In genomic region chr11:47765086-47765485, GRCh38 we compare ENCODE assay signal across 8 cellular contexts. TPM values are rescaled to one million over a fixed set of nuclear protein-coding genes. Genes with fewer than 3 reads are reported as not detected.
DNase-seq lines count a peak whose midpoint lies in the region; ATAC-seq and TF ChIP-seq lines count a peak whose summit lies in the region.

No MANE protein-coding gene starts in this region.

- CTCF ChIA-PET in activated B cell treated with CpG ODN at 0.5 μM for 24 hours (lab: Charles Lee), result no interaction called here

- H3K36me3 ChIP-seq in subcutaneous abdominal adipose tissue (ENCODE audit: control insufficient read depth in 5 of 5, insufficient read depth in 5 of 5, low read length in 5 of 5), result peaks cover 8 to 44% (median 32%) of the 10 kb centered on the region in 5 donors

- H3K4me1 ChIP-seq in subcutaneous abdominal adipose tissue (ENCODE audit: control insufficient read depth in 5 of 5, insufficient read depth in 5 of 5, low read length in 5 of 5), result peaks cover 4 to 36% (median 25%) of the 10 kb centered on the region in 5 donors

- peak overlapping the region; percentile 98 for H3K27ac Mint-ChIP-seq in activated naive CD4-positive, alpha-beta T cell treated with anti-CD3 and anti-CD28 coated beads, Interleukin-2, amount 50 U/mL, for 24 hours
- H3K27ac Mint-ChIP-seq in activated B cell treated with CpG ODN at 0.5 μM for 24 hours, result peak overlapping the region; percentile 100

- peaks cover 31% of the 10 kb centered on the region for H3K4me1 Mint-ChIP-seq in activated naive CD4-positive, alpha-beta T cell treated with anti-CD3 and anti-CD28 coated beads, Interleukin-2, amount 50 U/mL, for 24 hours
- H3K4me1 Mint-ChIP-seq in activated B cell treated with CpG ODN at 0.5 μM for 24 hours, result peaks cover 33% of the 10 kb centered on the region

- H3K4me3 ChIP-seq in fibroblast of the aortic adventitia (ENCODE audit: low read depth, low read length), result peak overlapping the region; percentile 67
- H3K4me3 ChIP-seq in subcutaneous abdominal adipose tissue (ENCODE audit: low read depth in 1 of 5, low read length in 5 of 5), result no peak overlapping the region

- H3K9ac ChIP-seq in subcutaneous abdominal adipose tissue (ENCODE audit: low read length in 5 of 5), result peak overlapping the region in 1 of 5 donors; percentile 58

- H3K9me3 Mint-ChIP-seq in activated naive CD4-positive, alpha-beta T cell treated with anti-CD3 and anti-CD28 coated beads, Interleukin-2, amount 50 U/mL, for 24 hours, result no peaks in the 10 kb centered on the region
- no peaks in the 10 kb centered on the region for H3K9me3 Mint-ChIP-seq in activated B cell treated with CpG ODN at 0.5 μM for 24 hours

- H3K4me3 Mint-ChIP-seq in activated naive CD4-positive, alpha-beta T cell treated with anti-CD3 and anti-CD28 coated beads, Interleukin-2, amount 50 U/mL, for 24 hours, result peak overlapping the region; percentile 99
- H3K4me3 Mint-ChIP-seq in activated B cell treated with CpG ODN at 0.5 μM for 24 hours, result peak overlapping the region; percentile 97

- no peaks in the 10 kb centered on the region for H3K27me3 ChIP-seq in subcutaneous abdominal adipose tissue (ENCODE audit: control insufficient read depth in 5 of 5, insufficient read depth in 4 of 5, low read length in 5 of 5)

- no peak for TF ChIP-seq CTCF in activated B cell treated with CpG ODN at 0.5 μM for 24 hours (IDR thresholded peaks at IDR 0.05)
- no peak for TF ChIP-seq CTCF in fibroblast of the aortic adventitia (IDR thresholded peaks at IDR 0.05; ENCODE audit: insufficient read depth, low read length)

- DNase-seq in activated naive CD4-positive, alpha-beta T cell treated with Interleukin-2 at 50 U/mL for 16 hours, result no peak
- no peak for DNase-seq in activated B cell treated with CpG ODN at 0.5 μM for 24 hours
- peak; percentile 9 for DNase-seq in fibroblast of the aortic adventitia (ENCODE audit: low read depth)
- no peak for DNase-seq in stimulated activated CD4-positive, alpha-beta T cell treated with anti-CD3 and anti-CD28 coated beads, Interleukin-15, amount 100 ng/mL, for 24 hours

- H3K36me3 Mint-ChIP-seq in activated naive CD4-positive, alpha-beta T cell treated with anti-CD3 and anti-CD28 coated beads, Interleukin-2, amount 50 U/mL, for 24 hours, result peaks cover 13% of the 10 kb centered on the region
- H3K36me3 Mint-ChIP-seq in activated B cell treated with CpG ODN at 0.5 μM for 24 hours (ENCODE audit: low read depth), result peaks cover 53% of the 10 kb centered on the region

- intact Hi-C loops in activated B cell treated with CpG ODN at 0.5 μM for 24 hours (cut with micrococcal nuclease), result no loop called here

- H3K27me3 Mint-ChIP-seq in activated naive CD4-positive, alpha-beta T cell treated with anti-CD3 and anti-CD28 coated beads, Interleukin-2, amount 50 U/mL, for 24 hours, result no peaks in the 10 kb centered on the region
- H3K27me3 Mint-ChIP-seq in activated B cell treated with CpG ODN at 0.5 μM for 24 hours, result no peaks in the 10 kb centered on the region

- POLR2A ChIA-PET in activated B cell treated with CpG ODN at 0.5 μM for 24 hours (lab: Charles Lee), result interaction anchor here (0.6 to 1.7 kb wide), 4 partner anchors 10 to 103 kb away, joined by 3 to 10 read pairs (median 4); no protein-coding TSS in a partner anchor

- H3K27ac ChIP-seq in subcutaneous abdominal adipose tissue (ENCODE audit: low read depth, low read length), result peak overlapping the region; percentile 11

- no peaks in the 10 kb centered on the region for H3K9me3 ChIP-seq in subcutaneous abdominal adipose tissue (ENCODE audit: control insufficient read depth in 5 of 5, low read length in 5 of 5)

- ATAC-seq in activated B cell treated with CpG ODN at 0.5 μM for 24 hours (ENCODE audit: low read depth) (no peak), HG03342 (IDR thresholded peaks at IDR 0.05; ENCODE audit: unreplicated experiment) (no peak), GM18511 (IDR thresholded peaks at IDR 0.05; ENCODE audit: unreplicated experiment) (no peak)

RNA-seq across cellular contexts. Expression of gene FNBP4, which starts 2.1 kb away (rescaled TPM):
- total RNA-seq in activated B cell treated with CpG ODN at 0.5 μM for 24 hours, result 204 and 233 TPM in 2 replicates
- 80.2 and 113 TPM in 2 replicates for total RNA-seq in fibroblast of the aortic adventitia (ENCODE audit: low replicate concordance)

RNA-seq across cellular contexts. Expression of gene AGBL2, which starts 49.9 kb away (rescaled TPM):
- total RNA-seq in activated B cell treated with CpG ODN at 0.5 μM for 24 hours (7.0 and 8.2 TPM in 2 replicates), fibroblast of the aortic adventitia (ENCODE audit: low replicate concordance) (0.90 and 1.4 TPM in 2 replicates)
